ENCODE assay signal across 16 cellular contexts in genomic region chr2:112776113-112776512, GRCh38. TPM values are rescaled to one million over a fixed set of nuclear protein-coding genes. Genes with fewer than 3 reads are reported as not detected.
"Had no signal": no experiment of that assay in that cellular context is flagged by ENCODE, and none has a peak within 500 bp of the region (broad histone marks: within the 10 kb centered on the region; RNA-seq: fewer than 3 reads in every experiment).

No MANE protein-coding gene starts in this region.

- H3K27ac Mint-ChIP-seq: activated naive CD4-positive, alpha-beta T cell treated with anti-CD3 and anti-CD28 coated beads, Interleukin-2, amount 50 U/mL, for 24 hours; nephron; progenitor cell of endocrine pancreas; type B pancreatic cell had no signal

- H3K27ac ChIP-seq: brain microvascular endothelial cell, esophagus muscularis mucosa, heart right ventricle, left lung had no signal

- H3K4me1 Mint-ChIP-seq: nephron had no signal

- H3K36me3 Mint-ChIP-seq: type B pancreatic cell had no signal

- H3K4me3 Mint-ChIP-seq: activated naive CD4-positive, alpha-beta T cell treated with anti-CD3 and anti-CD28 coated beads, Interleukin-2, amount 50 U/mL, for 24 hours; nephron; type B pancreatic cell had no signal

- H3K36me3 ChIP-seq: brain microvascular endothelial cell, esophagus muscularis mucosa, heart right ventricle, left lung had no signal

- H3K9me3 ChIP-seq: esophagus muscularis mucosa, heart right ventricle, left lung, mucosa of descending colon had no signal

- DNase-seq: activated CD4-positive, alpha-beta T cell treated with anti-CD3 and anti-CD28 coated beads, Interleukin-2, amount 50 U/mL, for 4 hours; amygdala; brain microvascular endothelial cell; foreskin fibroblast; heart right ventricle; islet precursor cell; left lung; mucosa of descending colon; occipital lobe; right cardiac atrium; small intestine had no signal

- H3K9me3 Mint-ChIP-seq: activated naive CD4-positive, alpha-beta T cell treated with anti-CD3 and anti-CD28 coated beads, Interleukin-2, amount 50 U/mL, for 24 hours; nephron; type B pancreatic cell had no signal

- H3K27me3 ChIP-seq: brain microvascular endothelial cell, esophagus muscularis mucosa, heart right ventricle, left lung had no signal

- H3K4me1 ChIP-seq: esophagus muscularis mucosa had no signal

- ATAC-seq: heart right ventricle, left lung, mucosa of descending colon, right cardiac atrium had no signal

- H3K27me3 Mint-ChIP-seq: type B pancreatic cell had no signal

- H3K4me3 ChIP-seq: esophagus muscularis mucosa, heart right ventricle, left lung, mucosa of descending colon had no signal

RNA-seq across cellular contexts. Expression of gene IL1A, which starts 8.2 kb away (rescaled TPM):
- polyA plus RNA-seq: right cardiac atrium had no signal

RNA-seq across cellular contexts. Expression of gene CKAP2L, which starts 11.7 kb away (rescaled TPM):
- polyA plus RNA-seq: right cardiac atrium had no signal

RNA-seq across cellular contexts. Expression of gene NT5DC4, which starts 55.3 kb away (rescaled TPM):
- polyA plus RNA-seq: heart right ventricle, right cardiac atrium had no signal
